In genomic region chr11:114159802-114160588, GRCh38 we compare ENCODE assay signal across 1 cellular context.
TF ChIP-seq lines count a peak whose summit lies in the region.

No MANE protein-coding gene starts in this region.

TF ChIP-seq in K562, 482 proteins besides CTCF, POLR2A, EP300 and RAD21 (continued from another document and continues in another):
- TF ChIP-seq, protein P1, sequence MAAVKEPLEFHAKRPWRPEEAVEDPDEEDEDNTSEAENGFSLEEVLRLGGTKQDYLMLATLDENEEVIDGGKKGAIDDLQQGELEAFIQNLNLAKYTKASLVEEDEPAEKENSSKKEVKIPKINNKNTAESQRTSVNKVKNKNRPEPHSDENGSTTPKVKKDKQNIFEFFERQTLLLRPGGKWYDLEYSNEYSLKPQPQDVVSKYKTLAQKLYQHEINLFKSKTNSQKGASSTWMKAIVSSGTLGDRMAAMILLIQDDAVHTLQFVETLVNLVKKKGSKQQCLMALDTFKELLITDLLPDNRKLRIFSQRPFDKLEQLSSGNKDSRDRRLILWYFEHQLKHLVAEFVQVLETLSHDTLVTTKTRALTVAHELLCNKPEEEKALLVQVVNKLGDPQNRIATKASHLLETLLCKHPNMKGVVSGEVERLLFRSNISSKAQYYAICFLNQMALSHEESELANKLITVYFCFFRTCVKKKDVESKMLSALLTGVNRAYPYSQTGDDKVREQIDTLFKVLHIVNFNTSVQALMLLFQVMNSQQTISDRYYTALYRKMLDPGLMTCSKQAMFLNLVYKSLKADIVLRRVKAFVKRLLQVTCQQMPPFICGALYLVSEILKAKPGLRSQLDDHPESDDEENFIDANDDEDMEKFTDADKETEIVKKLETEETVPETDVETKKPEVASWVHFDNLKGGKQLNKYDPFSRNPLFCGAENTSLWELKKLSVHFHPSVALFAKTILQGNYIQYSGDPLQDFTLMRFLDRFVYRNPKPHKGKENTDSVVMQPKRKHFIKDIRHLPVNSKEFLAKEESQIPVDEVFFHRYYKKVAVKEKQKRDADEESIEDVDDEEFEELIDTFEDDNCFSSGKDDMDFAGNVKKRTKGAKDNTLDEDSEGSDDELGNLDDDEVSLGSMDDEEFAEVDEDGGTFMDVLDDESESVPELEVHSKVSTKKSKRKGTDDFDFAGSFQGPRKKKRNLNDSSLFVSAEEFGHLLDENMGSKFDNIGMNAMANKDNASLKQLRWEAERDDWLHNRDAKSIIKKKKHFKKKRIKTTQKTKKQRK (IDR thresholded peaks at IDR 0.05; ENCODE audit: borderline replicate concordance, low read depth, low read length), result no peak
- no peak for TF ChIP-seq ZNF140 (CRISPR knock-in tag; IDR thresholded peaks at IDR 0.05)
- peak; percentile 70 for TF ChIP-seq CHD4 (IDR thresholded peaks at IDR 0.05; ENCODE audit: insufficient read depth, insufficient replicate concordance, low read depth, low read length, poor library complexity, severe bottlenecking)
- TF ChIP-seq ZNF384 (IDR thresholded peaks at IDR 0.05; ENCODE audit: low read depth, low read length), result peak; percentile 100
- TF ChIP-seq XRCC5 (IDR thresholded peaks at IDR 0.05; ENCODE audit: low read depth, low read length), result peak; percentile 51; the same call in 1 of the 2 replicates
- peak; percentile 78; the same call in 1 of the 2 replicates for TF ChIP-seq ESRRA (IDR thresholded peaks at IDR 0.05; ENCODE audit: borderline replicate concordance, low read depth)
- peak; percentile 66 for TF ChIP-seq EGR1 (conservative IDR thresholded peaks at IDR 0.05)
- peak in 1 of 2 experiments; percentile 36; a peak in 1 of 4 replicates for TF ChIP-seq KDM4B (IDR thresholded peaks at IDR 0.05; ENCODE audit: borderline replicate concordance in 2 of 2, low read depth in 1 of 2)
- 0 out of 2 replicates have a peak, but pooled peaks have one; percentile 28 for TF ChIP-seq L3MBTL2 (IDR thresholded peaks at IDR 0.05)
- TF ChIP-seq MEIS2 (IDR thresholded peaks at IDR 0.05; ENCODE audit: partially characterized antibody), result peak; percentile 86
- TF ChIP-seq MYC (IDR thresholded peaks at IDR 0.05; ENCODE audit: low read depth, low read length), result peak; percentile 67
- TF ChIP-seq MYC (CRISPR knock-in tag; IDR thresholded peaks at IDR 0.05; ENCODE audit: borderline replicate concordance, low read depth), result no peak
- TF ChIP-seq, protein P2, sequence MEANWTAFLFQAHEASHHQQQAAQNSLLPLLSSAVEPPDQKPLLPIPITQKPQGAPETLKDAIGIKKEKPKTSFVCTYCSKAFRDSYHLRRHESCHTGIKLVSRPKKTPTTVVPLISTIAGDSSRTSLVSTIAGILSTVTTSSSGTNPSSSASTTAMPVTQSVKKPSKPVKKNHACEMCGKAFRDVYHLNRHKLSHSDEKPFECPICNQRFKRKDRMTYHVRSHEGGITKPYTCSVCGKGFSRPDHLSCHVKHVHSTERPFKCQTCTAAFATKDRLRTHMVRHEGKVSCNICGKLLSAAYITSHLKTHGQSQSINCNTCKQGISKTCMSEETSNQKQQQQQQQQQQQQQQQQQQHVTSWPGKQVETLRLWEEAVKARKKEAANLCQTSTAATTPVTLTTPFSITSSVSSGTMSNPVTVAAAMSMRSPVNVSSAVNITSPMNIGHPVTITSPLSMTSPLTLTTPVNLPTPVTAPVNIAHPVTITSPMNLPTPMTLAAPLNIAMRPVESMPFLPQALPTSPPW (CRISPR knock-in tag; IDR thresholded peaks at IDR 0.05), result peak; percentile 70
- 0 out of 2 replicates have a peak, but pooled peaks have one; percentile 43 for TF ChIP-seq PREB (CRISPR knock-in tag; IDR thresholded peaks at IDR 0.05)
- TF ChIP-seq, protein P3, sequence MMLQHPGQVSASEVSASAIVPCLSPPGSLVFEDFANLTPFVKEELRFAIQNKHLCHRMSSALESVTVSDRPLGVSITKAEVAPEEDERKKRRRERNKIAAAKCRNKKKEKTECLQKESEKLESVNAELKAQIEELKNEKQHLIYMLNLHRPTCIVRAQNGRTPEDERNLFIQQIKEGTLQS (IDR thresholded peaks at IDR 0.05), result peak; percentile 45; the same call in 1 of the 2 replicates
- TF ChIP-seq, protein P3 (CRISPR knock-in tag; conservative IDR thresholded peaks at IDR 0.05), result 0 out of 2 replicates have a peak, but pooled peaks have one; percentile 52
- peak; percentile 81 for TF ChIP-seq ARID1B (IDR thresholded peaks at IDR 0.05)
- peak; percentile 83 for TF ChIP-seq ZNF740 (CRISPR knock-in tag; IDR thresholded peaks at IDR 0.05)
- no peak for TF ChIP-seq ZNF740 (tag; IDR thresholded peaks at IDR 0.05)
- peak in 1 of 2 experiments; percentile 45; a peak in 1 of 3 replicates for TF ChIP-seq CBX3 (IDR thresholded peaks at IDR 0.05; ENCODE audit: borderline replicate concordance in 1 of 2, low read length in 2 of 2)
- peak; percentile 13; the same call in 1 of the 2 replicates for TF ChIP-seq CXXC5 (CRISPR knock-in tag; IDR thresholded peaks at IDR 0.05)
- TF ChIP-seq TFAP4 (CRISPR knock-in tag; IDR thresholded peaks at IDR 0.05; ENCODE audit: borderline replicate concordance), result peak; percentile 76
- TF ChIP-seq RBFOX2 (IDR thresholded peaks at IDR 0.05; ENCODE audit: low read depth, low read length), result peak; percentile 47
- peak; percentile 83 for TF ChIP-seq NCOR1 (IDR thresholded peaks at IDR 0.05)
- peak; percentile 47; the same call in 1 of the 2 replicates for TF ChIP-seq CHD2 (IDR thresholded peaks at IDR 0.05; ENCODE audit: low read depth, low read length)
- peak; percentile 69; the same call in 1 of the 2 replicates for TF ChIP-seq LCOR (CRISPR knock-in tag; IDR thresholded peaks at IDR 0.05)
- peak; percentile 7 for TF ChIP-seq DACH1 (IDR thresholded peaks at IDR 0.05; ENCODE audit: partially characterized antibody)
- 0 out of 2 replicates have a peak, but pooled peaks have one; percentile 38 for TF ChIP-seq ZNF395 (CRISPR knock-in tag; IDR thresholded peaks at IDR 0.05)
- TF ChIP-seq SMAD4 (CRISPR knock-in tag; conservative IDR thresholded peaks at IDR 0.05), result peak; percentile 77
- peak; percentile 71; the same call in 1 of the 2 replicates for TF ChIP-seq CBX1 (IDR thresholded peaks at IDR 0.05; ENCODE audit: low read depth)
- TF ChIP-seq SMAD3 (CRISPR knock-in tag; conservative IDR thresholded peaks at IDR 0.05), result no peak
- peak; percentile 79 for TF ChIP-seq DPF2 (IDR thresholded peaks at IDR 0.05)
- peak; percentile 6 to 43; a peak in 1 of 4 replicates for TF ChIP-seq TEAD1 (CRISPR knock-in tag; IDR thresholded peaks at IDR 0.05)
- no peak for TF ChIP-seq ETS2 (tag; IDR thresholded peaks at IDR 0.05; ENCODE audit: borderline replicate concordance, poor library complexity, severe bottlenecking)
- peak; percentile 58; the same call in 1 of the 2 replicates for TF ChIP-seq SMARCC2 (IDR thresholded peaks at IDR 0.05; ENCODE audit: low read depth)
- TF ChIP-seq ILF3 (IDR thresholded peaks at IDR 0.05; ENCODE audit: borderline replicate concordance), result no peak
- peak; percentile 57 for TF ChIP-seq HMGN3 (IDR thresholded peaks at IDR 0.05; ENCODE audit: borderline replicate concordance, extremely low read depth, insufficient read length, low read depth, low read length)
- TF ChIP-seq MTA3 (IDR thresholded peaks at IDR 0.05; ENCODE audit: borderline replicate concordance), result peak; percentile 71; the same call in 1 of the 2 replicates
- TF ChIP-seq GABPA (tag; conservative IDR thresholded peaks at IDR 0.05; ENCODE audit: low read depth), result peak; percentile 48
- TF ChIP-seq, protein P4, sequence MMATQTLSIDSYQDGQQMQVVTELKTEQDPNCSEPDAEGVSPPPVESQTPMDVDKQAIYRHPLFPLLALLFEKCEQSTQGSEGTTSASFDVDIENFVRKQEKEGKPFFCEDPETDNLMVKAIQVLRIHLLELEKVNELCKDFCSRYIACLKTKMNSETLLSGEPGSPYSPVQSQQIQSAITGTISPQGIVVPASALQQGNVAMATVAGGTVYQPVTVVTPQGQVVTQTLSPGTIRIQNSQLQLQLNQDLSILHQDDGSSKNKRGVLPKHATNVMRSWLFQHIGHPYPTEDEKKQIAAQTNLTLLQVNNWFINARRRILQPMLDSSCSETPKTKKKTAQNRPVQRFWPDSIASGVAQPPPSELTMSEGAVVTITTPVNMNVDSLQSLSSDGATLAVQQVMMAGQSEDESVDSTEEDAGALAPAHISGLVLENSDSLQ (IDR thresholded peaks at IDR 0.05), result peak; percentile 21; the same call in 1 of the 2 replicates
- peak; percentile 90 for TF ChIP-seq FOXJ2 (tag; IDR thresholded peaks at IDR 0.05)
- no peak for TF ChIP-seq PML (IDR thresholded peaks at IDR 0.05; ENCODE audit: low read length)
- TF ChIP-seq, protein P5, sequence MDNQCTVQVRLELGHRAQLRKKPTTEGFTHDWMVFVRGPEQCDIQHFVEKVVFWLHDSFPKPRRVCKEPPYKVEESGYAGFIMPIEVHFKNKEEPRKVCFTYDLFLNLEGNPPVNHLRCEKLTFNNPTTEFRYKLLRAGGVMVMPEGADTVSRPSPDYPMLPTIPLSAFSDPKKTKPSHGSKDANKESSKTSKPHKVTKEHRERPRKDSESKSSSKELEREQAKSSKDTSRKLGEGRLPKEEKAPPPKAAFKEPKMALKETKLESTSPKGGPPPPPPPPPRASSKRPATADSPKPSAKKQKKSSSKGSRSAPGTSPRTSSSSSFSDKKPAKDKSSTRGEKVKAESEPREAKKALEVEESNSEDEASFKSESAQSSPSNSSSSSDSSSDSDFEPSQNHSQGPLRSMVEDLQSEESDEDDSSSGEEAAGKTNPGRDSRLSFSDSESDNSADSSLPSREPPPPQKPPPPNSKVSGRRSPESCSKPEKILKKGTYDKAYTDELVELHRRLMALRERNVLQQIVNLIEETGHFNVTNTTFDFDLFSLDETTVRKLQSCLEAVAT (IDR thresholded peaks at IDR 0.05), result peak; percentile 6 to 81; a peak in 2 of 4 replicates
